In the genomic region with DNA sequence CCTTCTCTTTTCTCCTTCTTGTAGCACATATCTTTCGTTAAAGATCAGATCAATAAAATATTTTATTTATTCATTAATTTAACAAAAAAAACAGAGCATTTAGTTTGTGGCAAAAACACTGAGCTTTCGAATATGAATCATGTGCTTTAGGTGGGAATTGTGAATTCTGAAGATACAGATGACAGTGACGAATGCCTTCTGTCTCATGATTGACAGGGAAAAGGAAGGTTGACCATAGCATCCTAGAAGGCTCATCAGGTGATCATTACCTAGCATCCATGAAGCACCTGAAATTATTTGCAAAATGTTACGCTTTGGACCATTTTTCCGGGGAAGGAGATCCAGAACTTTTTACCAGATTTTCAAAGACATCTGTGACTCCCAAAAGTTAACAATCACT, we compare ENCODE assay signal across 11 cellular contexts. TPM values are rescaled to one million over a fixed set of nuclear protein-coding genes. Genes with fewer than 3 reads are reported as not detected.
"Had no signal": no experiment of that assay in that cellular context is flagged by ENCODE, and none has a peak within 500 bp of the region (broad histone marks: within the 10 kb centered on the region; RNA-seq: fewer than 3 reads in every experiment).

No MANE protein-coding gene starts in this region.

- H3K9ac ChIP-seq: GM23248 had no signal

- FAIRE-seq: HepG2 had no signal

- DNase-seq: GM23248, GOT3, H7, KG1 had no signal

- ATAC-seq: HCT116, HepG2 had no signal

- H2AFZ ChIP-seq: GM23248 had no signal

- H3K36me3 ChIP-seq: HAP-1 had no signal

- H3K27ac ChIP-seq: GM23248, HL-60 had no signal

- H3K9me3 Mint-ChIP-seq: IgD-negative memory B cell had no signal

- H3K9me3 ChIP-seq: HAP-1 had no signal

- H3K27me3 Mint-ChIP-seq: IgD-negative memory B cell had no signal

- H3K4me3 ChIP-seq: GM23248, HAP-1 had no signal

RNA-seq across cellular contexts. Expression of gene ARL11, which starts 3.8 kb away (rescaled TPM):
- total RNA-seq: GM23248, H4, HT1080 had no signal
- polyA plus RNA-seq: GM23248 had no signal
